9 cellular contexts compared by ENCODE assay signal in the genomic region with DNA sequence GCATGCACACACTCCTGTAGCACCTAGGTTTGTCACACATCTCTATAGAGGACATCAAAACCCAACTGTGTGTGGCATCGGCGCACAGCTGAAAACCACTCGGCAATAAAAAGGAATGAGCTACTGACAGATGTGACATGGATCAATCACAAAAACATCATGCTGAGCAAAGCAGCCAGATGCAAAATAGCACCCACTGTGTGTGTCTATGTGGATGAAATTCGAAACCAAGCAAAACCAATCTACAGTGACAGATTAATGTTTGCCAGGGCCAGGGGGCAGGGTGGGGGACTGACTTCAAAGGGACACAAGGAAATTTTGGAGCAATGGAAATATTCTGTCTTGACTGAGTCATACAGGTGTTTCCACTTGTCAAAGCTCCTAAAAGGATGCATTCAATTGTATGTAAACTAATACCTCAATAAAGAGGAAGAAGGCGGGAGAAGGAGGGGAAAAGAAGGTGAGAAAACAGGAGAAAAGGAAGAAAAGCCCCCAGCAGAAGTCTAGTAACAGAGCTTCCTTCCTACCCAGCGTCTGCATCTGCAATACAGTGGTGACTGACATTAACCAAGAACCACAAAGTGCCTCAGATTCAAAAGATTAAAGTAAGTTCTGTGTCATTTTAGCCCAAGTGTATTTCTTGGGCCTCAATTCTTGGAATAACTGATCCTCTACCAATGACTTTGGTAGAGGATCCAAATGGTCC. TPM values are rescaled to one million over a fixed set of nuclear protein-coding genes. Genes with fewer than 3 reads are reported as not detected.
DNase-seq lines count a peak whose midpoint lies in the region; ATAC-seq and TF ChIP-seq lines count a peak whose summit lies in the region.
"Had no signal": no experiment of that assay in that cellular context is flagged by ENCODE, and none has a peak within 500 bp of the region (broad histone marks: within the 10 kb centered on the region; RNA-seq: fewer than 3 reads in every experiment).

No MANE protein-coding gene starts in this region.

- H3K4me3 Mint-ChIP-seq in GM23338: peak overlapping the region; percentile 26

- H3K27me3 Mint-ChIP-seq in GM23338 (ENCODE audit: insufficient read depth, low read depth, poor library complexity): peaks cover 11% of the 10 kb centered on the region

- H3K36me3 ChIP-seq in BLaER1 treated with 17β-estradiol and CSF1 and Interleukin-3, amounts not matched to agents 10 nM and 100 nM: peaks cover 19 to 63% (median 51%) of the 10 kb centered on the region in 11 experiments
- no peaks in the 10 kb centered on the region for H3K36me3 ChIP-seq in GM23338 (ENCODE audit: insufficient read depth)
- H3K36me3 ChIP-seq in GM23248 (ENCODE audit: low read depth): no peaks in the 10 kb centered on the region

- no peak overlapping the region for H2AFZ ChIP-seq in GM23338
- H2AFZ ChIP-seq in GM23248: no peak overlapping the region

- no peak overlapping the region for H3K9ac ChIP-seq in BLaER1 treated with 17β-estradiol and CSF1 and Interleukin-3, amounts not matched to agents 10 nM and 100 nM
- no peak overlapping the region for H3K9ac ChIP-seq in GM23248

- H3K4me3 ChIP-seq in BLaER1 treated with 17β-estradiol and CSF1 and Interleukin-3, amounts not matched to agents 10 nM and 100 nM: no peak overlapping the region
- H3K4me3 ChIP-seq in GM23338 (peak overlapping the region; percentile 38; the same call in 1 of the 2 replicates), GM23248 (no peak overlapping the region)

- peaks cover 6% of the 10 kb centered on the region; the same call in 1 of the 2 replicates for H3F3A ChIP-seq in GM23338 (replicated peaks; ENCODE audit: low read depth)
- peaks cover 27% of the 10 kb centered on the region for H3F3A ChIP-seq in GM23248 (ENCODE audit: insufficient read depth)

- no peaks in the 10 kb centered on the region for H3K9me2 ChIP-seq in GM23338 (ENCODE audit: insufficient read depth)
- H3K9me2 ChIP-seq in GM23248 (ENCODE audit: insufficient read depth): no peaks in the 10 kb centered on the region

- H3K4me1 Mint-ChIP-seq in GM23338: peaks cover 50% of the 10 kb centered on the region

- no peaks in the 10 kb centered on the region for H3K27me3 ChIP-seq in BLaER1 treated with 17β-estradiol and CSF1 and Interleukin-3, amounts not matched to agents 10 nM and 100 nM
- H3K27me3 ChIP-seq in GM23338 (ENCODE audit: insufficient read depth) (no peaks in the 10 kb centered on the region), foreskin keratinocyte (no peaks in the 10 kb centered on the region), GM23248 (replicated peaks; ENCODE audit: insufficient read depth) (no peaks in the 10 kb centered on the region)

- no peak overlapping the region for H3K27ac Mint-ChIP-seq in GM23338

- 83 to 90% methylated on average over 6 of the region's 6 CpGs for WGBS in GM23248 (ENCODE audit: low coverage in 1 of 2, low lambda C conversion rate in 2 of 2, missing lambda C conversion rate in 2 of 2), 2 experiments

- ATAC-seq in GM23338 (peak; percentile 52), foreskin keratinocyte (peak; percentile 24), HG03520 (IDR thresholded peaks at IDR 0.05; ENCODE audit: unreplicated experiment) (no peak)

- no peak for TF ChIP-seq CTCF in GM23338 (conservative IDR thresholded peaks at IDR 0.05; ENCODE audit: low read depth in 2 of 2)
- TF ChIP-seq CTCF in foreskin keratinocyte (conservative IDR thresholded peaks at IDR 0.05): no peak

- H4K20me1 ChIP-seq in BLaER1 treated with 17β-estradiol and CSF1 and Interleukin-3, amounts not matched to agents 10 nM and 100 nM: peaks cover 53 to 98% (median 77%) of the 10 kb centered on the region in 11 experiments; a peak in 20 of 22 replicates
- H4K20me1 ChIP-seq in GM23338 (replicated peaks; ENCODE audit: insufficient read depth): peaks cover 63% of the 10 kb centered on the region
- no peaks in the 10 kb centered on the region for H4K20me1 ChIP-seq in GM23248 (ENCODE audit: insufficient read depth)

- H3K36me3 Mint-ChIP-seq in GM23338 (ENCODE audit: low read depth): peaks cover 21% of the 10 kb centered on the region

- no peaks in the 10 kb centered on the region for H3K9me3 Mint-ChIP-seq in GM23338

- peaks cover 0 to 8% (median 4%) of the 10 kb centered on the region in 11 experiments; a peak in 7 of 22 replicates for H3K9me3 ChIP-seq in BLaER1 treated with 17β-estradiol and CSF1 and Interleukin-3, amounts not matched to agents 10 nM and 100 nM (replicated peaks in 1 of 11)
- H3K9me3 ChIP-seq in GM23248 (ENCODE audit: low read depth): no peaks in the 10 kb centered on the region

- H3K4me1 ChIP-seq in BLaER1 treated with 17β-estradiol and CSF1 and Interleukin-3, amounts not matched to agents 10 nM and 100 nM: peaks cover 33 to 92% (median 66%) of the 10 kb centered on the region in 10 experiments
- H3K4me1 ChIP-seq in GM23338 (ENCODE audit: insufficient read depth): peaks cover 43% of the 10 kb centered on the region
- H3K4me1 ChIP-seq in foreskin keratinocyte: peaks cover 7% of the 10 kb centered on the region
- H3K4me1 ChIP-seq in GM23248 (ENCODE audit: insufficient read depth): peaks cover 54% of the 10 kb centered on the region

- H3K27ac ChIP-seq in BLaER1 treated with 17β-estradiol and CSF1 and Interleukin-3, amounts not matched to agents 10 nM and 100 nM: peak overlapping the region in 2 of 11 experiments; percentile 2 to 14; a peak in 1 of 22 replicates
- H3K27ac ChIP-seq in GM23338 (ENCODE audit: low read depth) (0 out of 2 replicates have a peak overlapping the region, but pooled peaks have one; percentile 32), foreskin keratinocyte (no peak overlapping the region), GM23248 (no peak overlapping the region)

- DNase-seq in GM23338 (ENCODE audit: low spot score) (no peak), SHP77 (lab: John Stamatoyannopoulos, UW) (peak; percentile 45 to 52), foreskin keratinocyte (peak in 1 of 2 donors; percentile 41), NCI-H2029 (lab: John Stamatoyannopoulos, UW) (no peak), GM23248 (no peak), NK-92 (lab: John Stamatoyannopoulos, UW; ENCODE audit: unreplicated experiment) (no peak)
- DNase-seq: central memory CD4-positive, alpha-beta T cell had no signal

- H3K4me2 ChIP-seq in BLaER1 treated with 17β-estradiol and CSF1 and Interleukin-3, amounts not matched to agents 10 nM and 100 nM: peak overlapping the region; percentile 16 to 48 (median 36); a peak in 21 of 22 replicates
- peak overlapping the region; percentile 71 for H3K4me2 ChIP-seq in GM23338
- no peak overlapping the region for H3K4me2 ChIP-seq in GM23248 (ENCODE audit: unreplicated experiment)

- in situ Hi-C loops in GM23248 (cut with MboI): no loop called here

- H3K79me2 ChIP-seq in GM23338 (replicated peaks; ENCODE audit: insufficient read depth) (peaks cover 96% of the 10 kb centered on the region), GM23248 (ENCODE audit: insufficient read depth) (peaks cover 93% of the 10 kb centered on the region)

TF ChIP-seq in GM23338, 12 proteins besides CTCF, POLR2A, EP300 and RAD21 (continues in another document):
- TF ChIP-seq, protein P1, sequence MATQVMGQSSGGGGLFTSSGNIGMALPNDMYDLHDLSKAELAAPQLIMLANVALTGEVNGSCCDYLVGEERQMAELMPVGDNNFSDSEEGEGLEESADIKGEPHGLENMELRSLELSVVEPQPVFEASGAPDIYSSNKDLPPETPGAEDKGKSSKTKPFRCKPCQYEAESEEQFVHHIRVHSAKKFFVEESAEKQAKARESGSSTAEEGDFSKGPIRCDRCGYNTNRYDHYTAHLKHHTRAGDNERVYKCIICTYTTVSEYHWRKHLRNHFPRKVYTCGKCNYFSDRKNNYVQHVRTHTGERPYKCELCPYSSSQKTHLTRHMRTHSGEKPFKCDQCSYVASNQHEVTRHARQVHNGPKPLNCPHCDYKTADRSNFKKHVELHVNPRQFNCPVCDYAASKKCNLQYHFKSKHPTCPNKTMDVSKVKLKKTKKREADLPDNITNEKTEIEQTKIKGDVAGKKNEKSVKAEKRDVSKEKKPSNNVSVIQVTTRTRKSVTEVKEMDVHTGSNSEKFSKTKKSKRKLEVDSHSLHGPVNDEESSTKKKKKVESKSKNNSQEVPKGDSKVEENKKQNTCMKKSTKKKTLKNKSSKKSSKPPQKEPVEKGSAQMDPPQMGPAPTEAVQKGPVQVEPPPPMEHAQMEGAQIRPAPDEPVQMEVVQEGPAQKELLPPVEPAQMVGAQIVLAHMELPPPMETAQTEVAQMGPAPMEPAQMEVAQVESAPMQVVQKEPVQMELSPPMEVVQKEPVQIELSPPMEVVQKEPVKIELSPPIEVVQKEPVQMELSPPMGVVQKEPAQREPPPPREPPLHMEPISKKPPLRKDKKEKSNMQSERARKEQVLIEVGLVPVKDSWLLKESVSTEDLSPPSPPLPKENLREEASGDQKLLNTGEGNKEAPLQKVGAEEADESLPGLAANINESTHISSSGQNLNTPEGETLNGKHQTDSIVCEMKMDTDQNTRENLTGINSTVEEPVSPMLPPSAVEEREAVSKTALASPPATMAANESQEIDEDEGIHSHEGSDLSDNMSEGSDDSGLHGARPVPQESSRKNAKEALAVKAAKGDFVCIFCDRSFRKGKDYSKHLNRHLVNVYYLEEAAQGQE (IDR thresholded peaks at IDR 0.05; ENCODE audit: unreplicated experiment): no peak
- TF ChIP-seq, protein P2, sequence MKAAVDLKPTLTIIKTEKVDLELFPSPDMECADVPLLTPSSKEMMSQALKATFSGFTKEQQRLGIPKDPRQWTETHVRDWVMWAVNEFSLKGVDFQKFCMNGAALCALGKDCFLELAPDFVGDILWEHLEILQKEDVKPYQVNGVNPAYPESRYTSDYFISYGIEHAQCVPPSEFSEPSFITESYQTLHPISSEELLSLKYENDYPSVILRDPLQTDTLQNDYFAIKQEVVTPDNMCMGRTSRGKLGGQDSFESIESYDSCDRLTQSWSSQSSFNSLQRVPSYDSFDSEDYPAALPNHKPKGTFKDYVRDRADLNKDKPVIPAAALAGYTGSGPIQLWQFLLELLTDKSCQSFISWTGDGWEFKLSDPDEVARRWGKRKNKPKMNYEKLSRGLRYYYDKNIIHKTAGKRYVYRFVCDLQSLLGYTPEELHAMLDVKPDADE (IDR thresholded peaks at IDR 0.05): no peak
- no peak for TF ChIP-seq JUNB (IDR thresholded peaks at IDR 0.05; ENCODE audit: unreplicated experiment)
- TF ChIP-seq STAT1 (IDR thresholded peaks at IDR 0.05; ENCODE audit: unreplicated experiment): no peak

RNA-seq across cellular contexts. Expression of a gene that starts 49.8 kb away (rescaled TPM):
- total RNA-seq in GM23338 (2014; rRNA removed; shearing (Covaris generic)): 47.0 and 57.3 TPM in 2 replicates
- 23.5 and 24.6 TPM in 2 replicates for polyA plus RNA-seq in GM23338 (2016; fragmentation: Nextera tagmentation; extraction: Ambion mirVana)
- 38.5 and 41.4 TPM in 2 replicates for total RNA-seq in foreskin keratinocyte
- 21.6 and 25.9 TPM in 2 replicates for polyA plus RNA-seq in foreskin keratinocyte
- 35.5 and 43.7 TPM in 2 replicates for total RNA-seq in GM23248 (2014; rRNA removed; shearing (Covaris generic))
- 36.0 and 36.5 TPM in 2 replicates for polyA plus RNA-seq in GM23248 (2016; fragmentation: Nextera tagmentation; extraction: Ambion mirVana)

Comparison
In these comparisons a context has a peak if more than half of its experiments do, and no peak if none do; other contexts are left out.
1. DNase-seq: peak in SHP77 (2 of 2); none in GM23338 (single experiment), NCI-H2029 (single experiment), GM23248 (single experiment) and NK-92 (single experiment).